In genomic region chr1:97501628-97502027, GRCh38 we compare ENCODE assay signal across 20 cellular contexts.
"Had no signal": no experiment of that assay in that cellular context is flagged by ENCODE, and none has a peak within 500 bp of the region (broad histone marks: within the 10 kb centered on the region; RNA-seq: fewer than 3 reads in every experiment).

No MANE protein-coding gene starts in this region.

- DNase-seq: KBM-7, MV-4-11, NCI-H1048, NCI-H1105, NCI-H1417, NCI-H1436 treated with DMSO at 0.1 percent for 48 hours, NCI-H1694 treated with DMSO at 0.1 percent for 48 hours, NCI-H1930, NCI-H2081, NCI-H2107, NCI-H2227 treated with DMSO at 0.1 percent for 48 hours, NCI-H524, NCI-H526 treated with DMSO at 0.1 percent for 48 hours, NCI-H774, Right ventricle myocardium superior, RPMI8226, SIG-M5 had no signal

- H3K36me3 ChIP-seq: SJSA1 had no signal

- H3K27ac ChIP-seq: SJSA1, SK-N-MC had no signal

- H3K27me3 ChIP-seq: SJSA1 had no signal

- H3K9me3 ChIP-seq: SJSA1 had no signal

- H3K4me3 ChIP-seq: SJSA1, SK-N-MC had no signal

- H3K4me1 ChIP-seq: SJSA1 had no signal

- FAIRE-seq: RCC 7860 had no signal
